Comparison of ENCODE assay signal across 15 cellular contexts in genomic region chr11:124841765-124842700, GRCh38. TPM values are rescaled to one million over a fixed set of nuclear protein-coding genes. Genes with fewer than 3 reads are reported as not detected.
DNase-seq lines count a peak whose midpoint lies in the region; ATAC-seq and TF ChIP-seq lines count a peak whose summit lies in the region.
"Had no signal": no experiment of that assay in that cellular context is flagged by ENCODE, and none has a peak within 500 bp of the region (broad histone marks: within the 10 kb centered on the region; RNA-seq: fewer than 3 reads in every experiment).

No MANE protein-coding gene starts in this region.

- WGBS in thyroid gland, 2 donors = 44 to 45% methylated on average over 8 of the region's 8 CpGs

- H3K4me3 ChIP-seq in lower lobe of right lung = no peak overlapping the region
- no peak overlapping the region for H3K4me3 ChIP-seq in thyroid gland (replicated peaks in 1 of 3)
- H3K4me3 ChIP-seq: adrenal gland had no signal

- peak; percentile 37 to 57 for ATAC-seq in lower lobe of right lung

- DNase-seq in NCI-H2029 treated with DMSO at 0.1 percent for 48 hours (lab: John Stamatoyannopoulos, UW) = peak; percentile 18
- no peak for DNase-seq in NCI-H2029 (lab: John Stamatoyannopoulos, UW)
- DNase-seq in astrocyte of the hippocampus (ENCODE audit: low read depth, low spot score) = peak; percentile 62
- DNase-seq in lower lobe of right lung = no peak
- DNase-seq in thyroid gland = peak; percentile 49 to 52
- DNase-seq in NCI-H1694 treated with DMSO at 0.1 percent for 48 hours (lab: John Stamatoyannopoulos, UW) = no peak
- DNase-seq in foreskin melanocyte = no peak
- no peak for DNase-seq in activated CD4-positive, alpha-beta T cell treated with anti-CD3 and anti-CD28 coated beads, Interleukin-2, amount 50 U/mL, for 1 hour
- DNase-seq: activated CD4-positive, alpha-beta T cell treated with anti-CD3 and anti-CD28 coated beads for 48 hours; activated effector memory CD4-positive, alpha-beta T cell treated with anti-CD3 and anti-CD28 coated beads, Interleukin-2, amount 50 U/mL, for 16 hours; adrenal gland; Calu3; NCI-H1436; SW 1271 had no signal

- peaks cover 94% of the 10 kb centered on the region for H3K27me3 ChIP-seq in lower lobe of right lung (ENCODE audit: low read depth)
- peaks cover 10% of the 10 kb centered on the region for H3K27me3 ChIP-seq in thyroid gland

- H3K27ac ChIP-seq in lower lobe of right lung (no peak overlapping the region), thyroid gland (no peak overlapping the region)
- H3K27ac ChIP-seq: adrenal gland, parathyroid adenoma had no signal

- H3K9me3 ChIP-seq in lower lobe of right lung (no peaks in the 10 kb centered on the region), thyroid gland (no peaks in the 10 kb centered on the region)
- H3K9me3 ChIP-seq: adrenal gland had no signal

- TF ChIP-seq POLR2A in thyroid gland (IDR thresholded peaks at IDR 0.05) = no peak

- no peaks in the 10 kb centered on the region for H3K36me3 ChIP-seq in lower lobe of right lung
- H3K36me3 ChIP-seq in thyroid gland = no peaks in the 10 kb centered on the region
- H3K36me3 ChIP-seq: adrenal gland had no signal

- intact Hi-C loops in lower lobe of right lung (cut with DNase I) (no loop called here), thyroid gland (cut with DNase I) (no loop called here)

- H3K4me1 ChIP-seq in lower lobe of right lung (peaks cover 28% of the 10 kb centered on the region), thyroid gland (peaks cover 12 to 25% of the 10 kb centered on the region in 2 donors)
- H3K4me1 ChIP-seq: parathyroid adenoma had no signal

- TF ChIP-seq CTCF in lower lobe of right lung (IDR thresholded peaks at IDR 0.05) = no peak
- TF ChIP-seq CTCF in thyroid gland (IDR thresholded peaks at IDR 0.05) = no peak

RNA-seq across cellular contexts. Expression of gene ROBO3, which starts 23.2 kb away (rescaled TPM):
- total RNA-seq in lower lobe of right lung (11.3 TPM), thyroid gland (10 to 100 TPM in 2 of 4 donors, 1 to 10 TPM in 2; 6.7 to 19.8 (median 10.1) TPM)

RNA-seq across cellular contexts. Expression of gene MSANTD2, which starts 41.8 kb away (rescaled TPM):
- total RNA-seq in lower lobe of right lung (15.4 TPM), thyroid gland (10 to 100 TPM; 29.1 to 56.1 (median 37.0) TPM)

RNA-seq across cellular contexts. Expression of gene ROBO4, which starts 55.6 kb away (rescaled TPM):
- total RNA-seq in lower lobe of right lung (58.3 TPM), thyroid gland (10 to 100 TPM; 12.3 to 47.6 (median 32.6) TPM)
- total RNA-seq: Calu3 had no signal

Comparison
In these comparisons a context has a peak if more than half of its experiments do, and no peak if none do; other contexts are left out.
1. DNase-seq: peak in NCI-H2029 treated with DMSO at 0.1 percent for 48 hours (single experiment), astrocyte of the hippocampus (single experiment) and thyroid gland (2 of 2); none in NCI-H2029 (single experiment), lower lobe of right lung (single experiment), NCI-H1694 treated with DMSO at 0.1 percent for 48 hours (single experiment), foreskin melanocyte (single experiment) and activated CD4-positive, alpha-beta T cell treated with anti-CD3 and anti-CD28 coated beads, Interleukin-2, amount 50 U/mL, for 1 hour (single experiment).